Comparison of ENCODE assay signal across 9 cellular contexts in genomic region chr10:13206546-13207443, GRCh38. TPM values are rescaled to one million over a fixed set of nuclear protein-coding genes. Genes with fewer than 3 reads are reported as not detected.
DNase-seq lines count a peak whose midpoint lies in the region; ATAC-seq and TF ChIP-seq lines count a peak whose summit lies in the region.
"Had no signal": no experiment of that assay in that cellular context is flagged by ENCODE, and none has a peak within 500 bp of the region (broad histone marks: within the 10 kb centered on the region; RNA-seq: fewer than 3 reads in every experiment).

No MANE protein-coding gene starts in this region.

- no peaks in the 10 kb centered on the region for H3K4me1 ChIP-seq in left lung
- H3K4me1 ChIP-seq: tibial artery had no signal

- peak; percentile 24 for DNase-seq in AG09319 (ENCODE audit: extremely low read depth, low read depth)
- no peak for DNase-seq in HEK293T (ENCODE audit: extremely low spot score)
- peak; percentile 55 for DNase-seq in astrocyte of the spinal cord (ENCODE audit: low read depth, low spot score)
- DNase-seq in left lung: no peak
- no peak for DNase-seq in putamen (ENCODE audit: low spot score)
- no peak for DNase-seq in UCSD-AML1 (lab: John Stamatoyannopoulos, UW; ENCODE audit: unreplicated experiment)
- DNase-seq in CD1c-positive myeloid dendritic cell (ENCODE audit: extremely low spot score): no peak

- POLR2A ChIA-PET in HEK293T (lab: Yijun Ruan, JAX): interaction anchor here (0.6 kb wide), 1 partner anchor 74 kb away, joined by 3 read pairs; no protein-coding TSS in a partner anchor

- CTCF ChIA-PET in HEK293T (lab: Yijun Ruan, JAX): interaction anchor here (0.6 kb wide), 1 partner anchor 226 kb away, joined by 5 read pairs; no protein-coding TSS in a partner anchor

- peaks cover 0 to 4% of the 10 kb centered on the region in 2 donors for H3K36me3 ChIP-seq in left lung
- H3K36me3 ChIP-seq: tibial artery had no signal

- no peaks in the 10 kb centered on the region for H3K9me3 ChIP-seq in left lung
- H3K9me3 ChIP-seq: tibial artery had no signal

- peak; percentile 60 for TF ChIP-seq CTCF in AG09319 (IDR thresholded peaks at IDR 0.05; ENCODE audit: low read depth, low read length)
- peak; percentile 69 for TF ChIP-seq CTCF in astrocyte of the spinal cord (IDR thresholded peaks at IDR 0.05; ENCODE audit: low read depth, low read length)
- peak; percentile 32 to 38 for TF ChIP-seq CTCF in left lung (IDR thresholded peaks at IDR 0.05)

- H3K27ac ChIP-seq in left lung: no peak overlapping the region
- H3K27ac ChIP-seq: tibial artery had no signal

- in situ Hi-C loops in astrocyte of the spinal cord (cut with HindIII; ENCODE audit: low sequenced_read_pairs): no loop called here

- ATAC-seq in left lung (peak; percentile 50), HG03175 (IDR thresholded peaks at IDR 0.05; ENCODE audit: unreplicated experiment) (no peak)

- H3K4me3 ChIP-seq in astrocyte of the spinal cord (ENCODE audit: low read depth, low read length): no peak overlapping the region
- no peak overlapping the region for H3K4me3 ChIP-seq in left lung
- H3K4me3 ChIP-seq: tibial artery had no signal

- H3K27me3 ChIP-seq in left lung: no peaks in the 10 kb centered on the region
- H3K27me3 ChIP-seq: tibial artery had no signal

- intact Hi-C loops in left lung (cut with DNase I): no loop called here

TF ChIP-seq in HEK293T, 16 proteins besides CTCF, POLR2A, EP300 and RAD21:
- TF ChIP-seq ZNF384 (IDR thresholded peaks at IDR 0.05) (peak; percentile 62; the same call in 1 of the 2 replicates), ELF4 (IDR thresholded peaks at IDR 0.05) (no peak), LEF1 (IDR thresholded peaks at IDR 0.05; ENCODE audit: borderline replicate concordance) (no peak)

RNA-seq across cellular contexts. Expression of gene UCMA, which starts 27.4 kb away (rescaled TPM):
- not detected for total RNA-seq in left lung

RNA-seq across cellular contexts. Expression of gene MCM10, which starts 45.4 kb away (rescaled TPM):
- 1 to 10 TPM; 4.2 to 9.1 TPM for total RNA-seq in left lung

Comparison
In these comparisons a context has a peak if more than half of its experiments do, and no peak if none do; other contexts are left out.
1. DNase-seq: peak in AG09319 (single experiment) and astrocyte of the spinal cord (single experiment); none in HEK293T (single experiment), left lung (0 of 2), putamen (single experiment), UCSD-AML1 (single experiment) and CD1c-positive myeloid dendritic cell (single experiment).
2. Peak in every context shown above with its lines, with median percentiles within 50 percentile points of each other: CTCF ChIP-seq.